1 cellular context compared by ENCODE assay signal in the genomic region with DNA sequence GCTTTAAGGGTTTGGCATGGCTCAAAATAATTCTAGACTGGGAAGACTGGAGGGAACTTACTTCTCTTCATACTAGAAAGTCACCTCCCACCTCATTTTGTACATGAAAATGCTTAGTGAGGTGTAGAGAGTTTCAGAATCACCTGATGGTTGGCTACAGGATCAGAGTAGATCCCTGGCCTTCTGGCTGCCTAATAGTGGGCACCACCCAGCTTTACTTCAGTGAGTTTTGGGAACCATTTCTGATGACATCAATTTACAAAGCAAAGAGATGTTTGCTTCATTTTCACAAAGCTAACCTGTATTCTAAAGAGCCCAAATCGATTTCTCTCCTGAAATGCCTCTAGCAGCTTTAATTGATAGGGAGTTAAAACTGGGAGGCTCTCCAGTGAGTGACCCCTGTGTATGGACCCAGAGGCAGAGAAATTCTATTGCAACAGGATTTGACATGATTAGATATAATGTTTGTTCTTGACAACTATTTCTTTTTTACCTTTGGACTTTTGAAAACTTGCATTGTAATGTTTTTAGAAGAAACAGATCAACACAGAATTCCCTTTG.
TF ChIP-seq lines count a peak whose summit lies in the region.

No MANE protein-coding gene starts in this region.

TF ChIP-seq in HepG2, 621 proteins besides CTCF, POLR2A, EP300 and RAD21 (continued from another document):
- no peak for TF ChIP-seq ZBTB2 (CRISPR knock-in tag; IDR thresholded peaks at IDR 0.05; ENCODE audit: low read depth)
- no peak for TF ChIP-seq MATR3 (CRISPR knock-in tag; IDR thresholded peaks at IDR 0.05)
- no peak for TF ChIP-seq XRCC5 (optimal IDR thresholded peaks at IDR 0.05; ENCODE audit: low read length)
- peak; percentile 34 for TF ChIP-seq ASH2L (IDR thresholded peaks at IDR 0.05; ENCODE audit: insufficient read length, low read depth, low read length)
- peak; percentile 35; the same call in 1 of the 2 replicates for TF ChIP-seq HNF4G (IDR thresholded peaks at IDR 0.05; ENCODE audit: borderline replicate concordance, low read depth, low read length)
- TF ChIP-seq HNF4G (CRISPR knock-in tag; IDR thresholded peaks at IDR 0.05; ENCODE audit: borderline replicate concordance, low read depth), result no peak
- TF ChIP-seq ZNF768 (CRISPR knock-in tag; IDR thresholded peaks at IDR 0.05), result no peak
- peak; percentile 16; the same call in 1 of the 2 replicates for TF ChIP-seq FOXJ3 (CRISPR knock-in tag; IDR thresholded peaks at IDR 0.05; ENCODE audit: borderline replicate concordance)
- no peak for TF ChIP-seq ZNF501 (CRISPR knock-in tag; IDR thresholded peaks at IDR 0.05)
- peak; percentile 73 for TF ChIP-seq ONECUT2 (CRISPR knock-in tag; IDR thresholded peaks at IDR 0.05)
- TF ChIP-seq HNF4A (CRISPR knock-in tag; IDR thresholded peaks at IDR 0.05), result peak; percentile 46
- TF ChIP-seq SMAD3 (CRISPR knock-in tag; IDR thresholded peaks at IDR 0.05), result no peak
- TF ChIP-seq SNAI1 (CRISPR knock-in tag; IDR thresholded peaks at IDR 0.05; ENCODE audit: borderline replicate concordance), result no peak
- TF ChIP-seq NR0B2 (CRISPR knock-in tag; IDR thresholded peaks at IDR 0.05), result no peak
- TF ChIP-seq KAT8 (CRISPR knock-in tag; IDR thresholded peaks at IDR 0.05), result peak; percentile 23; the same call in 1 of the 2 replicates
- TF ChIP-seq NCOR1 (IDR thresholded peaks at IDR 0.05; ENCODE audit: borderline replicate concordance, low read length), result peak; percentile 47; the same call in 1 of the 2 replicates
- no peak for TF ChIP-seq ZNF572 (CRISPR knock-in tag; IDR thresholded peaks at IDR 0.05)
- TF ChIP-seq, protein P1, sequence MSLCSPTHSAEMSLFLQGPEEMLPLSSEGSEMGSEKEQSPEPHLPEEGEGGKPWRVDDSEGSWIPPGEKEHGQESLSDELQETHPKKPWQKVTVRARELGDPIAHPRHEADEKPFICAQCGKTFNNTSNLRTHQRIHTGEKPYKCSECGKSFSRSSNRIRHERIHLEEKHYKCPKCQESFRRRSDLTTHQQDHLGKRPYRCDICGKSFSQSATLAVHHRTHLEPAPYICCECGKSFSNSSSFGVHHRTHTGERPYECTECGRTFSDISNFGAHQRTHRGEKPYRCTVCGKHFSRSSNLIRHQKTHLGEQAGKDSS (CRISPR knock-in tag; IDR thresholded peaks at IDR 0.05; ENCODE audit: borderline replicate concordance, low read depth), result no peak
- TF ChIP-seq ZNF629 (CRISPR knock-in tag; conservative IDR thresholded peaks at IDR 0.05), result no peak
- TF ChIP-seq, protein P2, sequence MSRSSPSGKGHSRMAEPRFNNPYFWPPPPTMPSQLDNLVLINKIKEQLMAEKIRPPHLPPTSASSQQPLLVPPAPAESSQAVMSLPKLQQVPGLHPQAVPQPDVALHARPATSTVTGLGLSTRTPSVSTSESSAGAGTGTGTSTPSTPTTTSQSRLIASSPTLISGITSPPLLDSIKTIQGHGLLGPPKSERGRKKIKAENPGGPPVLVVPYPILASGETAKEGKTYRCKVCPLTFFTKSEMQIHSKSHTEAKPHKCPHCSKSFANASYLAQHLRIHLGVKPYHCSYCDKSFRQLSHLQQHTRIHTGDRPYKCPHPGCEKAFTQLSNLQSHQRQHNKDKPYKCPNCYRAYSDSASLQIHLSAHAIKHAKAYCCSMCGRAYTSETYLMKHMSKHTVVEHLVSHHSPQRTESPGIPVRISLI (CRISPR knock-in tag; IDR thresholded peaks at IDR 0.05; ENCODE audit: borderline replicate concordance), result no peak
- no peak for TF ChIP-seq NAIF1 (CRISPR knock-in tag; IDR thresholded peaks at IDR 0.05; ENCODE audit: borderline replicate concordance)
- TF ChIP-seq NFAT5 (CRISPR knock-in tag; IDR thresholded peaks at IDR 0.05), result no peak
- TF ChIP-seq MIER2 (CRISPR knock-in tag; IDR thresholded peaks at IDR 0.05), result no peak
- TF ChIP-seq TEAD2 (CRISPR knock-in tag; IDR thresholded peaks at IDR 0.05), result no peak
- TF ChIP-seq NCOA2 (CRISPR knock-in tag; IDR thresholded peaks at IDR 0.05), result peak; percentile 72; the same call in 1 of the 2 replicates
- no peak for TF ChIP-seq CREB1 (IDR thresholded peaks at IDR 0.05)
- TF ChIP-seq CREB1 (CRISPR knock-in tag; IDR thresholded peaks at IDR 0.05), result peak; percentile 27; the same call in 1 of the 2 replicates
- no peak for TF ChIP-seq FIP1L1 (IDR thresholded peaks at IDR 0.05; ENCODE audit: borderline replicate concordance, insufficient read depth, low read depth, low read length)
- TF ChIP-seq ZNF672 (CRISPR knock-in tag; IDR thresholded peaks at IDR 0.05), result no peak
- TF ChIP-seq ZNF337 (CRISPR knock-in tag; IDR thresholded peaks at IDR 0.05; ENCODE audit: borderline replicate concordance, low read depth), result no peak
- no peak for TF ChIP-seq HNRNPL (IDR thresholded peaks at IDR 0.05; ENCODE audit: low read depth, low read length)
- no peak for TF ChIP-seq ZFP41 (CRISPR knock-in tag; IDR thresholded peaks at IDR 0.05; ENCODE audit: borderline replicate concordance)
- TF ChIP-seq NFE2L2 (IDR thresholded peaks at IDR 0.05; ENCODE audit: low read length), result 0 out of 2 replicates have a peak, but pooled peaks have one; percentile 26
- TF ChIP-seq, protein P3, sequence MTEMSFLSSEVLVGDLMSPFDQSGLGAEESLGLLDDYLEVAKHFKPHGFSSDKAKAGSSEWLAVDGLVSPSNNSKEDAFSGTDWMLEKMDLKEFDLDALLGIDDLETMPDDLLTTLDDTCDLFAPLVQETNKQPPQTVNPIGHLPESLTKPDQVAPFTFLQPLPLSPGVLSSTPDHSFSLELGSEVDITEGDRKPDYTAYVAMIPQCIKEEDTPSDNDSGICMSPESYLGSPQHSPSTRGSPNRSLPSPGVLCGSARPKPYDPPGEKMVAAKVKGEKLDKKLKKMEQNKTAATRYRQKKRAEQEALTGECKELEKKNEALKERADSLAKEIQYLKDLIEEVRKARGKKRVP (CRISPR knock-in tag; IDR thresholded peaks at IDR 0.05), result 0 out of 4 replicates have a peak, but pooled peaks of 1 of the 2 experiments have one; percentile 13
TF ChIP-seq in HepG2: peak in this region for 26.
